In genomic region chrX:93649381-93649780, GRCh38 we compare ENCODE assay signal across 9 cellular contexts. TPM values are rescaled to one million over a fixed set of nuclear protein-coding genes. Genes with fewer than 3 reads are reported as not detected.
"Had no signal": no experiment of that assay in that cellular context is flagged by ENCODE, and none has a peak within 500 bp of the region (broad histone marks: within the 10 kb centered on the region; RNA-seq: fewer than 3 reads in every experiment).

No MANE protein-coding gene starts in this region.

- H3K27ac Mint-ChIP-seq: GM23338, HFFc6, IgD-negative memory B cell had no signal

- H3K27me3 Mint-ChIP-seq: IgD-negative memory B cell had no signal

- H3K9me3 ChIP-seq: HAP-1 had no signal

- H3K4me2 ChIP-seq: GM23338, KMS-11 had no signal

- H3K9ac ChIP-seq: KMS-11 had no signal

- H3K27ac ChIP-seq: HL-60, KMS-11 had no signal

- H3K4me3 ChIP-seq: GM23338, HAP-1 had no signal

- H2AFZ ChIP-seq: GM23338 had no signal

- H3K36me3 Mint-ChIP-seq: IgD-negative memory B cell had no signal

- ATAC-seq: GM23338, HCT116, HepG2 had no signal

- H3K4me3 Mint-ChIP-seq: GM23338, HFFc6, IgD-negative memory B cell had no signal

- H3K4me1 ChIP-seq: HAP-1 had no signal

- H3K36me3 ChIP-seq: HAP-1 had no signal

- H3K4me1 Mint-ChIP-seq: GM23338, IgD-negative memory B cell had no signal

- DNase-seq: HFFc6, KBM-7 had no signal

- H3K9me3 Mint-ChIP-seq: HFFc6 had no signal

RNA-seq across cellular contexts. Expression of gene FAM133A, which starts 24.6 kb away (rescaled TPM):
- total RNA-seq: HepG2 had no signal
- polyA plus RNA-seq: HepG2, IgD-negative memory B cell had no signal
